In genomic region chr6:137781639-137782038, GRCh38 we compare ENCODE assay signal across 1 cellular context.
TF ChIP-seq lines count a peak whose summit lies in the region.

No MANE protein-coding gene starts in this region.

TF ChIP-seq in IMR-90, 13 proteins besides CTCF, POLR2A, EP300 and RAD21 (continued from another document):
- TF ChIP-seq CHD1 (IDR thresholded peaks at IDR 0.05; ENCODE audit: low read depth, low read length) (no peak), BHLHE40 (IDR thresholded peaks at IDR 0.05; ENCODE audit: low read depth, low read length) (no peak), MXI1 (IDR thresholded peaks at IDR 0.05; ENCODE audit: borderline replicate concordance, low read depth, low read length) (no peak), NFE2L2 (IDR thresholded peaks at IDR 0.05; ENCODE audit: low read depth, low read length) (no peak)
